ENCODE assay signal across 19 cellular contexts in genomic region chr12:117526756-117527479, GRCh38.
DNase-seq lines count a peak whose midpoint lies in the region; ATAC-seq and TF ChIP-seq lines count a peak whose summit lies in the region.
"Had no signal": no experiment of that assay in that cellular context is flagged by ENCODE, and none has a peak within 500 bp of the region (broad histone marks: within the 10 kb centered on the region; RNA-seq: fewer than 3 reads in every experiment).

No MANE protein-coding gene starts in this region.

- H3K36me3 Mint-ChIP-seq in nephron progenitor cell (ENCODE audit: low read depth) = no peaks in the 10 kb centered on the region

- H3K4me3 ChIP-seq in right atrium auricular region (no peak overlapping the region), heart right ventricle (no peak overlapping the region)
- H3K4me3 ChIP-seq: GM23338 had no signal

- H3K36me3 ChIP-seq in right atrium auricular region = no peaks in the 10 kb centered on the region
- H3K36me3 ChIP-seq in heart right ventricle = no peaks in the 10 kb centered on the region
- H3K36me3 ChIP-seq: BE2C had no signal

- peaks cover 9% of the 10 kb centered on the region for H3K9me3 Mint-ChIP-seq in nephron progenitor cell
- H3K9me3 Mint-ChIP-seq: CD4-positive, alpha-beta T cell; GM23338 had no signal

- H3K27me3 Mint-ChIP-seq in nephron progenitor cell (ENCODE audit: low read depth, poor library complexity) = peaks cover 3% of the 10 kb centered on the region
- H3K27me3 Mint-ChIP-seq: CD4-positive, alpha-beta T cell had no signal

- peak; percentile 70 for ATAC-seq in Right ventricle myocardium superior (ENCODE audit: poor library complexity)
- peak in 5 of 8 donors; percentile 42 to 78 (median 64) for ATAC-seq in heart right ventricle
- ATAC-seq in HG03439 (IDR thresholded peaks at IDR 0.05; ENCODE audit: unreplicated experiment) = no peak
- ATAC-seq: GM23338 had no signal

- peaks cover 0 to 4% of the 10 kb centered on the region in 2 donors for H3K4me1 ChIP-seq in right atrium auricular region
- H3K4me1 ChIP-seq in heart right ventricle = peaks cover 0 to 13% (median 0%) of the 10 kb centered on the region in 9 donors
- H3K4me1 ChIP-seq: BE2C had no signal

- H3K9me3 ChIP-seq in right atrium auricular region (no peaks in the 10 kb centered on the region), heart right ventricle (peaks cover 0 to 8% (median 0%) of the 10 kb centered on the region in 11 donors)
- H3K9me3 ChIP-seq: BE2C had no signal

- TF ChIP-seq CTCF in right atrium auricular region (IDR thresholded peaks at IDR 0.05) = no peak
- TF ChIP-seq CTCF in heart right ventricle (IDR thresholded peaks at IDR 0.05) = no peak
- no peak for TF ChIP-seq CTCF in nephron progenitor cell (IDR thresholded peaks at IDR 0.05)

- H3K27ac ChIP-seq in right atrium auricular region (no peak overlapping the region), heart right ventricle (no peak overlapping the region)

- DNase-seq in Right ventricle myocardium superior (no peak), right atrium auricular region (ENCODE audit: low spot score) (no peak), heart right ventricle (peak in 1 of 2 donors; percentile 21), nephron progenitor cell (peak; percentile 17), GM19238 (ENCODE audit: insufficient read length, low spot score) (no peak), dermis blood vessel endothelial cell (no peak)
- DNase-seq: BE2C; Calu3; CD4-positive, alpha-beta T cell; HCEC 1CT; MM.1S; NCI-H1092 treated with DMSO at 0.1 percent for 48 hours; NCI-H1694; NCI-H2081 treated with DMSO at 0.1 percent for 48 hours; NCI-H510A treated with DMSO at 0.1 percent for 48 hours; NCI-H774; SHP77 treated with DMSO at 0.1 percent for 48 hours had no signal

- H3K4me3 Mint-ChIP-seq in nephron progenitor cell = no peak overlapping the region
- H3K4me3 Mint-ChIP-seq: CD4-positive, alpha-beta T cell; GM23338 had no signal

- H3K27ac Mint-ChIP-seq in nephron progenitor cell = no peak overlapping the region
- H3K27ac Mint-ChIP-seq: CD4-positive, alpha-beta T cell; GM23338 had no signal

- WGBS in heart right ventricle, 2 donors = 42 to 47% methylated on average over 14 of the region's 14 CpGs

- H3K4me1 Mint-ChIP-seq in nephron progenitor cell = peaks cover 47% of the 10 kb centered on the region
- H3K4me1 Mint-ChIP-seq: GM23338 had no signal

- intact Hi-C loops in Right ventricle myocardium superior (cut with DNase I) = no loop called here
- intact Hi-C loops in heart right ventricle (cut with DNase I) = loop anchor here in 1 of 10 donors (10.0 kb wide), 1 partner anchor 82 kb away; no protein-coding TSS in a partner anchor

- no peaks in the 10 kb centered on the region for H3K27me3 ChIP-seq in right atrium auricular region
- peaks cover 0 to 10% (median 0%) of the 10 kb centered on the region in 7 donors for H3K27me3 ChIP-seq in heart right ventricle
- H3K27me3 ChIP-seq: BE2C had no signal
